Comparison of ENCODE assay signal across 17 cellular contexts in genomic region chr3:15279200-15279599, GRCh38.
"Had no signal": no experiment of that assay in that cellular context is flagged by ENCODE, and none has a peak within 500 bp of the region (broad histone marks: within the 10 kb centered on the region; RNA-seq: fewer than 3 reads in every experiment).

No MANE protein-coding gene starts in this region.

- H3K4me3 Mint-ChIP-seq: activated CD8-positive, alpha-beta memory T cell treated with anti-CD3 and anti-CD28 coated beads, Interleukin-2, amount 10 ng/mL, durations not matched to agents 7 days and 5 days; activated naive CD8-positive, alpha-beta T cell treated with anti-CD3 and anti-CD28 coated beads, Interleukin-2, amount 10 ng/mL, durations not matched to agents 7 days and 5 days; type B pancreatic cell had no signal

- H3K27me3 ChIP-seq: ascending aorta, breast epithelium, neutrophil had no signal

- DNase-seq: activated CD4-positive, alpha-beta T cell treated with anti-CD3 and anti-CD28 coated beads, Interleukin-2, amount 50 U/mL, for 4 hours; activated CD8-positive, alpha-beta memory T cell treated with anti-CD3 and anti-CD28 coated beads, Interleukin-2, amount 10 ng/mL, durations not matched to agents 7 days and 5 days; activated gamma-delta T cell treated with Interleukin-2 at 50 U/mL for 16 hours; activated naive CD8-positive, alpha-beta T cell treated with anti-CD3 and anti-CD28 coated beads, Interleukin-2, amount 10 ng/mL, durations not matched to agents 7 days and 5 days; activated T-cell treated with anti-CD3 and anti-CD28 coated beads, Interleukin-2, amount 50 U/mL, for 1 hour; islet precursor cell; naive thymus-derived CD4-positive, alpha-beta T cell; posterior cingulate gyrus; retina; stimulated activated CD4-positive, alpha-beta T cell treated with anti-CD3 and anti-CD28 coated beads, Interleukin-12 subunit alpha, Interleukin-12 subunit beta, amount 100 ng/mL, for 4 hours; stimulated activated CD4-positive, alpha-beta T cell treated with anti-CD3 and anti-CD28 coated beads, Interleukin-2, amount 100 ng/mL, for 24 hours had no signal

- H3K27ac ChIP-seq: ascending aorta, SK-N-MC had no signal

- H3K36me3 ChIP-seq: ascending aorta, breast epithelium, neutrophil had no signal

- H3K27ac Mint-ChIP-seq: activated CD8-positive, alpha-beta memory T cell treated with anti-CD3 and anti-CD28 coated beads, Interleukin-2, amount 10 ng/mL, durations not matched to agents 7 days and 5 days; activated naive CD8-positive, alpha-beta T cell treated with anti-CD3 and anti-CD28 coated beads, Interleukin-2, amount 10 ng/mL, durations not matched to agents 7 days and 5 days had no signal

- H3K9me3 Mint-ChIP-seq: activated naive CD8-positive, alpha-beta T cell treated with anti-CD3 and anti-CD28 coated beads, Interleukin-2, amount 10 ng/mL, durations not matched to agents 7 days and 5 days; naive thymus-derived CD4-positive, alpha-beta T cell; type B pancreatic cell had no signal

- H3K4me3 ChIP-seq: ascending aorta, lung, SK-N-MC had no signal

- ATAC-seq: activated CD8-positive, alpha-beta memory T cell treated with anti-CD3 and anti-CD28 coated beads, Interleukin-2, amount 10 ng/mL, durations not matched to agents 7 days and 5 days; naive thymus-derived CD4-positive, alpha-beta T cell had no signal

- H3K27me3 Mint-ChIP-seq: activated CD8-positive, alpha-beta memory T cell treated with anti-CD3 and anti-CD28 coated beads, Interleukin-2, amount 10 ng/mL, durations not matched to agents 7 days and 5 days; naive thymus-derived CD4-positive, alpha-beta T cell; type B pancreatic cell had no signal

- H3K9me3 ChIP-seq: ascending aorta, breast epithelium, neutrophil had no signal
